1 cellular context compared by ENCODE assay signal in the genomic region with DNA sequence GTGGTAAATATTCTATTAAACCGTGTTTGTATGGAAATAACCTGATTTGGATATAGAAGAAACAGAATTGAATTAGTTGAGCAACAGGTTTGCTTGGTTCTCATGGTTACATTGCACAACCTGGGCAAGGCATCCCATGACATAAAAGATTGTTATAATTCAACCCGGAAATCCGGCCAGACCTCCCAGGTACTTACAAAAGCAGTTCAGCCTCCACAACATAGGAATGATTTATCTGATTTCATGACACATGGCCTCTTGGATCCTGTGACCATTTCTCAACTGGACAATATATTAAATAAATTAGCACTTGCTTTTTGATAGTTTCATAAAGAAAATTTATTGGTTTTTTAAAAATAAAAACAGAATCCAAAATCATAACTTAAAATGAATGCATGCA.
TF ChIP-seq lines count a peak whose summit lies in the region.

No MANE protein-coding gene starts in this region.

TF ChIP-seq in HepG2, 621 proteins besides CTCF, POLR2A, EP300 and RAD21 (continued from another document):
- TF ChIP-seq ARID5B (CRISPR knock-in tag; IDR thresholded peaks at IDR 0.05) (0 out of 2 replicates have a peak, but pooled peaks have one; percentile 26), ZNF7 (CRISPR knock-in tag; IDR thresholded peaks at IDR 0.05) (no peak), ZSCAN30 (CRISPR knock-in tag; IDR thresholded peaks at IDR 0.05) (no peak), ZNF891 (CRISPR knock-in tag; IDR thresholded peaks at IDR 0.05) (no peak), ZNF614 (CRISPR knock-in tag; IDR thresholded peaks at IDR 0.05; ENCODE audit: borderline replicate concordance) (no peak), SRF (IDR thresholded peaks at IDR 0.05; ENCODE audit: low read depth, low read length) (no peak), RFX3 (CRISPR knock-in tag; IDR thresholded peaks at IDR 0.05) (peak; percentile 58), ATF7-NPFF (CRISPR knock-in tag; IDR thresholded peaks at IDR 0.05; ENCODE audit: low read depth) (no peak), ZHX1 (CRISPR knock-in tag; IDR thresholded peaks at IDR 0.05; ENCODE audit: low read depth) (no peak), CEBPB (IDR thresholded peaks at IDR 0.05; ENCODE audit: borderline replicate concordance, low read depth, low read length) (peak; percentile 96), RBM39 (IDR thresholded peaks at IDR 0.05; ENCODE audit: low read depth, low read length, poor library complexity, severe bottlenecking) (no peak), ETV5 (CRISPR knock-in tag; IDR thresholded peaks at IDR 0.05; ENCODE audit: borderline replicate concordance) (peak; percentile 46; the same call in 1 of the 2 replicates), BCL6 (CRISPR knock-in tag; IDR thresholded peaks at IDR 0.05) (0 out of 2 replicates have a peak, but pooled peaks have one; percentile 25), MZF1 (CRISPR knock-in tag; IDR thresholded peaks at IDR 0.05; ENCODE audit: borderline replicate concordance) (no peak), GLMP (CRISPR knock-in tag; IDR thresholded peaks at IDR 0.05; ENCODE audit: borderline replicate concordance) (no peak), KAT8 (CRISPR knock-in tag; IDR thresholded peaks at IDR 0.05) (0 out of 2 replicates have a peak, but pooled peaks have one; percentile 32), GABPA (IDR thresholded peaks at IDR 0.05; ENCODE audit: low read depth, low read length) (no peak), GABPA (CRISPR knock-in tag; IDR thresholded peaks at IDR 0.05; ENCODE audit: low read depth) (0 out of 2 replicates have a peak, but pooled peaks have one; percentile 30)
- TF ChIP-seq, protein P1, sequence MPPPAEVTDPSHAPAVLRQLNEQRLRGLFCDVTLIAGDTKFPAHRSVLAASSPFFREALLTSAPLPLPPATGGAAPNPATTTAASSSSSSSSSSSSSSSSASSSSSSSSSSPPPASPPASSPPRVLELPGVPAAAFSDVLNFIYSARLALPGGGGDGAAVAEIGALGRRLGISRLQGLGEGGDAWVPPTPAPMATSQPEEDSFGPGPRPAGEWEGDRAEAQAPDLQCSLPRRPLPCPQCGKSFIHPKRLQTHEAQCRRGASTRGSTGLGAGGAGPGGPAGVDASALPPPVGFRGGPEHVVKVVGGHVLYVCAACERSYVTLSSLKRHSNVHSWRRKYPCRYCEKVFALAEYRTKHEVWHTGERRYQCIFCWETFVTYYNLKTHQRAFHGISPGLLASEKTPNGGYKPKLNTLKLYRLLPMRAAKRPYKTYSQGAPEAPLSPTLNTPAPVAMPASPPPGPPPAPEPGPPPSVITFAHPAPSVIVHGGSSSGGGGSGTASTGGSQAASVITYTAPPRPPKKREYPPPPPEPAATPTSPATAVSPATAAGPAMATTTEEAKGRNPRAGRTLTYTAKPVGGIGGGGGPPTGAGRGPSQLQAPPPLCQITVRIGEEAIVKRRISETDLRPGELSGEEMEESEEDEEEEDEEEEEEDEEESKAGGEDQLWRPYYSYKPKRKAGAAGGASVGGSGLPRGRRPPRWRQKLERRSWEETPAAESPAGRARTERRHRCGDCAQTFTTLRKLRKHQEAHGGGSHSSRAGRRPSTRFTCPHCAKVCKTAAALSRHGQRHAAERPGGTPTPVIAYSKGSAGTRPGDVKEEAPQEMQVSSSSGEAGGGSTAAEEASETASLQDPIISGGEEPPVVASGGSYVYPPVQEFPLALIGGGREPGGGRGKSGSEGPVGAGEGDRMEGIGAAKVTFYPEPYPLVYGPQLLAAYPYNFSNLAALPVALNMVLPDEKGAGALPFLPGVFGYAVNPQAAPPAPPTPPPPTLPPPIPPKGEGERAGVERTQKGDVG (CRISPR knock-in tag; IDR thresholded peaks at IDR 0.05; ENCODE audit: borderline replicate concordance) = no peak
- TF ChIP-seq, protein P2, sequence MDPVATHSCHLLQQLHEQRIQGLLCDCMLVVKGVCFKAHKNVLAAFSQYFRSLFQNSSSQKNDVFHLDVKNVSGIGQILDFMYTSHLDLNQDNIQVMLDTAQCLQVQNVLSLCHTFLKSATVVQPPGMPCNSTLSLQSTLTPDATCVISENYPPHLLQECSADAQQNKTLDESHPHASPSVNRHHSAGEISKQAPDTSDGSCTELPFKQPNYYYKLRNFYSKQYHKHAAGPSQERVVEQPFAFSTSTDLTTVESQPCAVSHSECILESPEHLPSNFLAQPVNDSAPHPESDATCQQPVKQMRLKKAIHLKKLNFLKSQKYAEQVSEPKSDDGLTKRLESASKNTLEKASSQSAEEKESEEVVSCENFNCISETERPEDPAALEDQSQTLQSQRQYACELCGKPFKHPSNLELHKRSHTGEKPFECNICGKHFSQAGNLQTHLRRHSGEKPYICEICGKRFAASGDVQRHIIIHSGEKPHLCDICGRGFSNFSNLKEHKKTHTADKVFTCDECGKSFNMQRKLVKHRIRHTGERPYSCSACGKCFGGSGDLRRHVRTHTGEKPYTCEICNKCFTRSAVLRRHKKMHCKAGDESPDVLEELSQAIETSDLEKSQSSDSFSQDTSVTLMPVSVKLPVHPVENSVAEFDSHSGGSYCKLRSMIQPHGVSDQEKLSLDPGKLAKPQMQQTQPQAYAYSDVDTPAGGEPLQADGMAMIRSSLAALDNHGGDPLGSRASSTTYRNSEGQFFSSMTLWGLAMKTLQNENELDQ (CRISPR knock-in tag; IDR thresholded peaks at IDR 0.05; ENCODE audit: borderline replicate concordance) = no peak
